Comparison of ENCODE assay signal across 1 cellular context in the genomic region with DNA sequence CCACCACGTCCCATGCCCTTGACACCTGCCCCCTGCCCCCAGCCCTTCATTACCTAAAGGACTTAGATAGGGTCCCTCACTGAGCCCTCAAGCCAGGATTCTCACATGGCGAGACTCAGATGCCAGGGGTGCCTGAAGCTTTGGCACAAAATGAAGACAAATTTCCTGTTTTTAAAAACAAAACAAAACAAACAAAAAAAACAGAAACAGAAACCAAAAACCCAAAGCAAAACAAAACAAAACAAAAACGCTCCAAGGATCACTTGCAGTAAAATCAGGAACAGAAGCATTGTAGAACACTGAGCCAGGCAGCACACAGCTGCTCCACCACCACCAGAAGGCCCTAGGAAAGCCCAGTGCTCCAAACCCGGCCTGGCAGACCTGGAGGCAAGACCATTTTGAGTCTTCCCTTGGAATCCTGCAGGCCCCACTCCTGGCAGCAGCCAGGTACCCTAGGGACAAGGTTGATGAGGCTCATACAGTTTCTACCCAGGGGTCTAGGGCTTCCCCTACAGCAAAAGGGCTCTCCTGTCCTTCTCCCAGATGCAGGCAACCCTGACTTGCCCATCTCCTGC.
TF ChIP-seq lines count a peak whose summit lies in the region.

No MANE protein-coding gene starts in this region.

TF ChIP-seq in IMR-90, 13 proteins besides CTCF, POLR2A, EP300 and RAD21 (continued from another document):
- TF ChIP-seq MAZ (IDR thresholded peaks at IDR 0.05; ENCODE audit: borderline replicate concordance, low read depth, low read length) (no peak), BHLHE40 (IDR thresholded peaks at IDR 0.05; ENCODE audit: low read depth, low read length) (no peak), CEBPB (IDR thresholded peaks at IDR 0.05; ENCODE audit: low read depth, low read length) (no peak)
- TF ChIP-seq, protein P1, sequence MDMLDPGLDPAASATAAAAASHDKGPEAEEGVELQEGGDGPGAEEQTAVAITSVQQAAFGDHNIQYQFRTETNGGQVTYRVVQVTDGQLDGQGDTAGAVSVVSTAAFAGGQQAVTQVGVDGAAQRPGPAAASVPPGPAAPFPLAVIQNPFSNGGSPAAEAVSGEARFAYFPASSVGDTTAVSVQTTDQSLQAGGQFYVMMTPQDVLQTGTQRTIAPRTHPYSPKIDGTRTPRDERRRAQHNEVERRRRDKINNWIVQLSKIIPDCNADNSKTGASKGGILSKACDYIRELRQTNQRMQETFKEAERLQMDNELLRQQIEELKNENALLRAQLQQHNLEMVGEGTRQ (IDR thresholded peaks at IDR 0.05; ENCODE audit: low read depth, low read length): no peak
